In genomic region chr6:116196841-116197240, GRCh38 we compare ENCODE assay signal across 19 cellular contexts. TPM values are rescaled to one million over a fixed set of nuclear protein-coding genes. Genes with fewer than 3 reads are reported as not detected.
DNase-seq lines count a peak whose midpoint lies in the region; ATAC-seq and TF ChIP-seq lines count a peak whose summit lies in the region.
"Had no signal": no experiment of that assay in that cellular context is flagged by ENCODE, and none has a peak within 500 bp of the region (broad histone marks: within the 10 kb centered on the region; RNA-seq: fewer than 3 reads in every experiment).

No MANE protein-coding gene starts in this region.

- no peak overlapping the region for H3K18ac ChIP-seq in mesenchymal stem cell (ENCODE audit: low read depth in 1 of 2, low read length in 2 of 2)

- ATAC-seq in HG03280 (IDR thresholded peaks at IDR 0.05; ENCODE audit: unreplicated experiment) (no peak), sciatic nerve (no peak), GM18502 (IDR thresholded peaks at IDR 0.05; ENCODE audit: poor library complexity, unreplicated experiment) (no peak)

- H3K14ac ChIP-seq in mesenchymal stem cell (ENCODE audit: low read length in 2 of 2) = no peak overlapping the region

- peaks cover 17% of the 10 kb centered on the region for H3K4me1 Mint-ChIP-seq in nephron progenitor cell
- H3K4me1 Mint-ChIP-seq: B cell had no signal

- no peaks in the 10 kb centered on the region for H3K36me3 Mint-ChIP-seq in nephron progenitor cell (ENCODE audit: low read depth)

- H3K36me3 ChIP-seq in mesenchymal stem cell (ENCODE audit: control insufficient read depth in 1 of 2, insufficient read depth in 2 of 2, low read depth in 1 of 2, low read length in 2 of 2) = peaks cover 0 to 4% of the 10 kb centered on the region in 2 experiments
- H3K36me3 ChIP-seq: BLaER1 had no signal

- H3K27me3 ChIP-seq in mesenchymal stem cell (ENCODE audit: control insufficient read depth in 1 of 2, insufficient read depth in 1 of 2, low read length in 2 of 2) = no peaks in the 10 kb centered on the region
- H3K27me3 ChIP-seq: BLaER1 had no signal

- peaks cover 8% of the 10 kb centered on the region for H3K79me1 ChIP-seq in mesenchymal stem cell (replicated peaks; ENCODE audit: low read length, poor library complexity, severe bottlenecking)

- H3K4me3 Mint-ChIP-seq in nephron progenitor cell = no peak overlapping the region
- H3K4me3 Mint-ChIP-seq: B cell; CD4-positive, CD25-positive, alpha-beta regulatory T cell; CD8-positive, alpha-beta memory T cell had no signal

- WGBS in mesenchymal stem cell = 81% methylated on average over 3 of the region's 3 CpGs

- no peak overlapping the region for H3K4ac ChIP-seq in mesenchymal stem cell (ENCODE audit: low read depth in 1 of 2, low read length in 2 of 2)

- DNase-seq in LHCN-M2 (ENCODE audit: low read depth) = peak; percentile 27
- no peak for DNase-seq in mesenchymal stem cell
- no peak for DNase-seq in nephron progenitor cell
- no peak for DNase-seq in sciatic nerve (ENCODE audit: low spot score)
- DNase-seq: Calu3; CD4-positive, CD25-positive, alpha-beta regulatory T cell; CD8-positive, alpha-beta memory T cell; DMS53; DMS79 treated with DMSO at 0.1 percent for 48 hours; GF-D8; GM23248; H7; HCEC 1CT had no signal

- TF ChIP-seq CTCF in nephron progenitor cell (IDR thresholded peaks at IDR 0.05) = no peak

- H4K91ac ChIP-seq in mesenchymal stem cell (ENCODE audit: low read length) = no peak overlapping the region

- no peak overlapping the region for H3K27ac ChIP-seq in mesenchymal stem cell (ENCODE audit: low read length, poor library complexity, severe bottlenecking)
- H3K27ac ChIP-seq: 22Rv1, BLaER1, C4-2B, GM23248 had no signal

- H3K27ac Mint-ChIP-seq in nephron progenitor cell = peak overlapping the region; percentile 15
- H3K27ac Mint-ChIP-seq: B cell had no signal

- H3K9ac ChIP-seq in mesenchymal stem cell (ENCODE audit: low read length) = no peak overlapping the region
- H3K9ac ChIP-seq: BLaER1, GM23248 had no signal

- H2AFZ ChIP-seq in mesenchymal stem cell (ENCODE audit: low read depth, low read length) = no peak overlapping the region
- H2AFZ ChIP-seq: GM23248 had no signal

- no peak overlapping the region for H3K4me2 ChIP-seq in mesenchymal stem cell (ENCODE audit: low read length, poor library complexity, severe bottlenecking)
- H3K4me2 ChIP-seq: BLaER1 had no signal

- no peak overlapping the region for H2BK15ac ChIP-seq in mesenchymal stem cell (ENCODE audit: low read depth, poor library complexity, severe bottlenecking)

- no peak overlapping the region for H3K4me3 ChIP-seq in mesenchymal stem cell (ENCODE audit: insufficient read depth in 1 of 2, low read depth in 1 of 2, low read length in 2 of 2)
- H3K4me3 ChIP-seq: BLaER1, GM23248 had no signal

- H3K9me3 ChIP-seq in mesenchymal stem cell (ENCODE audit: control insufficient read depth, low read length) = no peaks in the 10 kb centered on the region
- H3K9me3 ChIP-seq: BLaER1 had no signal

- peak overlapping the region; percentile 47 for H4K8ac ChIP-seq in mesenchymal stem cell (ENCODE audit: low read length)

- H3K9me3 Mint-ChIP-seq in nephron progenitor cell = no peaks in the 10 kb centered on the region
- H3K9me3 Mint-ChIP-seq: CD8-positive, alpha-beta memory T cell had no signal

- no peak overlapping the region for H2BK12ac ChIP-seq in mesenchymal stem cell (ENCODE audit: low read length in 2 of 2)

- no peaks in the 10 kb centered on the region for H3K27me3 Mint-ChIP-seq in nephron progenitor cell (ENCODE audit: low read depth, poor library complexity)
- H3K27me3 Mint-ChIP-seq: B cell; CD4-positive, CD25-positive, alpha-beta regulatory T cell; CD8-positive, alpha-beta memory T cell had no signal

- intact Hi-C loops in sciatic nerve (cut with DNase I) = no loop called here

- H3K23ac ChIP-seq in mesenchymal stem cell (ENCODE audit: low read length in 2 of 2) = no peak overlapping the region

- H3K4me1 ChIP-seq in mesenchymal stem cell (ENCODE audit: control insufficient read depth, insufficient read depth, low read depth, low read length) = no peaks in the 10 kb centered on the region
- H3K4me1 ChIP-seq: BLaER1 had no signal

- H2BK5ac ChIP-seq in mesenchymal stem cell (ENCODE audit: low read depth, low read length, poor library complexity, severe bottlenecking) = no peak overlapping the region

- H2AK5ac ChIP-seq in mesenchymal stem cell (ENCODE audit: low read length, severe bottlenecking) = no peak overlapping the region

- no peak overlapping the region for H2BK120ac ChIP-seq in mesenchymal stem cell (ENCODE audit: low read depth, low read length)

RNA-seq across cellular contexts. Expression of gene TSPYL4, which starts 57.0 kb away (rescaled TPM):
- total RNA-seq in LHCN-M2 (2014; rRNA removed) (16.7 and 18.8 TPM in 2 replicates), sciatic nerve (26.5 TPM)
- 22.7 TPM for polyA plus RNA-seq in LHCN-M2 (2012)
- polyA plus RNA-seq in mesenchymal stem cell (2013, experiment 1 of 2) = 10.8 TPM
- polyA plus RNA-seq in mesenchymal stem cell (2013, experiment 2 of 2) = 10.7 TPM
